ENCODE assay signal across 10 cellular contexts in genomic region chr9:89924611-89925010, GRCh38.
"Had no signal": no experiment of that assay in that cellular context is flagged by ENCODE, and none has a peak within 500 bp of the region (broad histone marks: within the 10 kb centered on the region; RNA-seq: fewer than 3 reads in every experiment).

No MANE protein-coding gene starts in this region.

- H3K9me3 ChIP-seq: esophagus squamous epithelium, testis had no signal

- ATAC-seq: left cardiac atrium had no signal

- DNase-seq: activated naive CD8-positive, alpha-beta T cell treated with anti-CD3 and anti-CD28 coated beads, Interleukin-2, amount 10 ng/mL, durations not matched to agents 7 days and 5 days; esophagus squamous epithelium; foreskin fibroblast; glutamatergic neuron; immature natural killer cell; left cardiac atrium; midbrain; SIG-M5 had no signal

- H3K27ac Mint-ChIP-seq: activated naive CD8-positive, alpha-beta T cell treated with anti-CD3 and anti-CD28 coated beads, Interleukin-2, amount 10 ng/mL, durations not matched to agents 7 days and 5 days; immature natural killer cell had no signal

- H3K4me3 Mint-ChIP-seq: immature natural killer cell had no signal

- H3K27me3 ChIP-seq: testis had no signal

- H3K36me3 ChIP-seq: esophagus squamous epithelium had no signal

- H3K4me3 ChIP-seq: esophagus squamous epithelium, lung, testis had no signal

- H3K27ac ChIP-seq: esophagus squamous epithelium, testis had no signal

- H3K36me3 Mint-ChIP-seq: activated naive CD8-positive, alpha-beta T cell treated with anti-CD3 and anti-CD28 coated beads, Interleukin-2, amount 10 ng/mL, durations not matched to agents 7 days and 5 days; immature natural killer cell had no signal

- H3K9me3 Mint-ChIP-seq: activated naive CD8-positive, alpha-beta T cell treated with anti-CD3 and anti-CD28 coated beads, Interleukin-2, amount 10 ng/mL, durations not matched to agents 7 days and 5 days; immature natural killer cell had no signal
